ENCODE assay signal across 29 cellular contexts in the genomic region with DNA sequence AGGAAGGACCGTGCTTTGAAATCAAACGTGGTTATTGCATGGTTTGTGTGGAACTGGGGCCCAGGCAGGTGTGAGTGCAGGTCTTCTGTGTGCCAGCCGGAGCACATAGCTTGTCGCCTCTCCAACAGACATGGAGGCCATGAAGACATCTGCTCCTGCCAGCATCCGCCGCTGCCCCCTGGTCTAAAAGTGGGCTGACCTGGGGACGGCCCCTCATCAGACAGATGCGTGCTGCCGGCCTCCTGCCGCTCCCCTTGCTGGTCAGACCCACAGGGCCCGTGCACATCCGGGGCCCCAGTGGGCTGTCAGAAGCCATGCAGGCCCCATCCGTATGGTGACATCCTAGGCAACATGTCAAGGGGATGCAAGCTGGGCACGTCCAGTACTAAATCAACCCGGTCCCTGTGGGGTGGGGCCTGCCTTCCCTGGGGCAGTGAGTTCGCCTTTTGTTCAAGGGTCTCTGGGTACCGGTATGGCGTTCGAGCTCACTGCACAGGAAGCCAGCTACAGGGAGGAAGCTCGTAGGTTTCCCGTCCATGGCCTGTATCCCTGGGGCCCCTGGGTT.
"Had no signal": no experiment of that assay in that cellular context is flagged by ENCODE, and none has a peak within 500 bp of the region (broad histone marks: within the 10 kb centered on the region; RNA-seq: fewer than 3 reads in every experiment).

No MANE protein-coding gene starts in this region.

- H3K36me3 ChIP-seq: breast epithelium had no signal

- ATAC-seq: activated CD8-positive, alpha-beta memory T cell treated with anti-CD3 and anti-CD28 coated beads, Interleukin-2, amount 10 ng/mL, durations not matched to agents 7 days and 5 days; Panc1 had no signal

- H3K27me3 ChIP-seq: adrenal gland, breast epithelium had no signal

- H3K9me3 Mint-ChIP-seq: activated B cell treated with CpG ODN at 0.5 μM for 24 hours; activated CD4-positive, alpha-beta T cell treated with anti-CD3 and anti-CD28 coated beads, Interleukin-2, amount 10 ng/mL, durations not matched to agents 24 days and 14 days; activated naive CD4-positive, alpha-beta T cell treated with anti-CD3 and anti-CD28 coated beads for 36 hours; activated naive CD8-positive, alpha-beta T cell treated with anti-CD3 and anti-CD28 coated beads, Interleukin-2, amount 10 ng/mL, durations not matched to agents 7 days and 5 days; activated T-cell treated with anti-CD3 and anti-CD28 coated beads, Interleukin-2, amount 50 U/mL, for 24 hours; activated T-helper 1 cell treated with anti-CD3 and anti-CD28 coated beads, Interleukin-12 subunit alpha, Interleukin-12 subunit beta, Interleukin-2, Interleukin-4 antibody, amounts not matched to agents 30 ng/mL and 10 ng/mL and 1 ng/mL, durations not matched to agents 14 hours and 24 hours and 36 hours; IgD-negative memory B cell; T-helper 1 cell treated with Interleukin-12 subunit alpha and Interleukin-12 subunit beta and Interleukin-4 antibody, amounts not matched to agents 30 μg/mL and 1 μg/mL, for 36 hours had no signal

- H3K4me1 Mint-ChIP-seq: activated B cell treated with CpG ODN at 0.5 μM for 24 hours; activated CD4-positive, alpha-beta T cell treated with anti-CD3 and anti-CD28 coated beads, Interleukin-2, amount 10 ng/mL, durations not matched to agents 24 days and 14 days; activated CD8-positive, alpha-beta memory T cell treated with anti-CD3 and anti-CD28 coated beads, Interleukin-2, amount 10 ng/mL, durations not matched to agents 7 days and 5 days; activated naive CD8-positive, alpha-beta T cell treated with anti-CD3 and anti-CD28 coated beads, Interleukin-2, amount 10 ng/mL, durations not matched to agents 7 days and 5 days had no signal

- H3K27me3 Mint-ChIP-seq: activated B cell treated with CpG ODN at 0.5 μM for 24 hours; activated CD4-positive, alpha-beta T cell treated with anti-CD3 and anti-CD28 coated beads, Interleukin-2, amount 10 ng/mL, durations not matched to agents 24 days and 14 days; activated CD8-positive, alpha-beta memory T cell treated with anti-CD3 and anti-CD28 coated beads, Interleukin-2, amount 10 ng/mL, durations not matched to agents 7 days and 5 days; activated naive CD8-positive, alpha-beta T cell treated with anti-CD3 and anti-CD28 coated beads, Interleukin-2, amount 10 ng/mL, durations not matched to agents 7 days and 5 days; activated T-cell treated with anti-CD3 and anti-CD28 coated beads, Interleukin-2, amount 50 U/mL, for 24 hours; IgD-negative memory B cell had no signal

- H3K4me3 ChIP-seq: adrenal gland, breast epithelium had no signal

- H3K4me3 Mint-ChIP-seq: activated B cell treated with CpG ODN at 0.5 μM for 24 hours; activated CD4-positive, alpha-beta T cell treated with anti-CD3 and anti-CD28 coated beads, Interleukin-2, amount 10 ng/mL, durations not matched to agents 24 days and 14 days; activated CD8-positive, alpha-beta memory T cell treated with anti-CD3 and anti-CD28 coated beads, Interleukin-2, amount 10 ng/mL, durations not matched to agents 7 days and 5 days; activated naive CD4-positive, alpha-beta T cell treated with anti-CD3 and anti-CD28 coated beads for 36 hours; activated naive CD8-positive, alpha-beta T cell treated with anti-CD3 and anti-CD28 coated beads, Interleukin-2, amount 10 ng/mL, durations not matched to agents 7 days and 5 days; activated T-cell treated with anti-CD3 and anti-CD28 coated beads, Interleukin-2, amount 50 U/mL, for 24 hours; activated T-helper 1 cell treated with anti-CD3 and anti-CD28 coated beads, Interleukin-12 subunit alpha, Interleukin-12 subunit beta, Interleukin-2, Interleukin-4 antibody, amounts not matched to agents 30 ng/mL and 10 ng/mL and 1 ng/mL, durations not matched to agents 14 hours and 24 hours and 36 hours; IgD-negative memory B cell; T-helper 1 cell treated with Interleukin-12 subunit alpha and Interleukin-12 subunit beta and Interleukin-4 antibody, amounts not matched to agents 30 μg/mL and 1 μg/mL, for 36 hours had no signal

- H3K9me3 ChIP-seq: adrenal gland, breast epithelium had no signal

- DNase-seq: activated B cell treated with CpG ODN at 0.5 μM for 24 hours; activated CD4-positive, alpha-beta T cell treated with anti-CD3 and anti-CD28 coated beads for 1 hour; activated CD4-positive, alpha-beta T cell treated with anti-CD3 and anti-CD28 coated beads, Interleukin-2, amount 10 ng/mL, durations not matched to agents 24 days and 14 days; activated CD4-positive, alpha-beta T cell treated with anti-CD3 and anti-CD28 coated beads, Interleukin-2, amount 50 U/mL, for 48 hours; activated CD8-positive, alpha-beta memory T cell treated with anti-CD3 and anti-CD28 coated beads, Interleukin-2, amount 10 ng/mL, durations not matched to agents 7 days and 5 days; activated effector memory CD4-positive, alpha-beta T cell treated with anti-CD3 and anti-CD28 coated beads, Interleukin-2, amount 50 U/mL, for 16 hours; activated naive CD4-positive, alpha-beta T cell treated with anti-CD3 and anti-CD28 coated beads for 36 hours; activated naive CD8-positive, alpha-beta T cell treated with anti-CD3 and anti-CD28 coated beads, Interleukin-2, amount 10 ng/mL, durations not matched to agents 7 days and 5 days; activated T-cell treated with anti-CD3 and anti-CD28 coated beads, Interleukin-2, amount 50 U/mL, for 24 hours; adrenal gland; anterior cingulate cortex; central memory CD4-positive, alpha-beta T cell; KG1; NCI-H1048; NCI-H146; NCI-H187 treated with DMSO at 0.1 percent for 48 hours; NCI-H2171; NCI-H2227 treated with DMSO at 0.1 percent for 48 hours; NCI-H446 treated with DMSO at 0.1 percent for 48 hours; NCI-H524 treated with DMSO at 0.1 percent for 48 hours; NCI-H774; OCI-M1; RPMI8226; SHP77 treated with DMSO at 0.1 percent for 48 hours had no signal

- H3K27ac Mint-ChIP-seq: activated B cell treated with CpG ODN at 0.5 μM for 24 hours; activated CD4-positive, alpha-beta T cell treated with anti-CD3 and anti-CD28 coated beads, Interleukin-2, amount 10 ng/mL, durations not matched to agents 24 days and 14 days; activated CD8-positive, alpha-beta memory T cell treated with anti-CD3 and anti-CD28 coated beads, Interleukin-2, amount 10 ng/mL, durations not matched to agents 7 days and 5 days; activated naive CD4-positive, alpha-beta T cell treated with anti-CD3 and anti-CD28 coated beads for 36 hours; activated naive CD8-positive, alpha-beta T cell treated with anti-CD3 and anti-CD28 coated beads, Interleukin-2, amount 10 ng/mL, durations not matched to agents 7 days and 5 days; activated T-cell treated with anti-CD3 and anti-CD28 coated beads, Interleukin-2, amount 50 U/mL, for 24 hours; activated T-helper 1 cell treated with anti-CD3 and anti-CD28 coated beads, Interleukin-12 subunit alpha, Interleukin-12 subunit beta, Interleukin-2, Interleukin-4 antibody, amounts not matched to agents 30 ng/mL and 10 ng/mL and 1 ng/mL, durations not matched to agents 14 hours and 24 hours and 36 hours; IgD-negative memory B cell; T-helper 1 cell treated with Interleukin-12 subunit alpha and Interleukin-12 subunit beta and Interleukin-4 antibody, amounts not matched to agents 30 μg/mL and 1 μg/mL, for 36 hours had no signal

- H3K36me3 Mint-ChIP-seq: activated naive CD8-positive, alpha-beta T cell treated with anti-CD3 and anti-CD28 coated beads, Interleukin-2, amount 10 ng/mL, durations not matched to agents 7 days and 5 days had no signal

- H3K27ac ChIP-seq: adrenal gland, breast epithelium had no signal

- H3K4me1 ChIP-seq: breast epithelium had no signal
